Comparison of ENCODE assay signal across 8 cellular contexts in genomic region chr13:46211521-46212351, GRCh38. TPM values are rescaled to one million over a fixed set of nuclear protein-coding genes. Genes with fewer than 3 reads are reported as not detected.
A peak's percentile ranks its signal among the peaks of the same experiment; 100 is the strongest.
DNase-seq lines count a peak whose midpoint lies in the region; ATAC-seq and TF ChIP-seq lines count a peak whose summit lies in the region.

Gene LRRC63, plus strand, starts transcription at chr13:46211928. Its CDS starts 1,107 bp downstream, at chr13:46213035.

- peaks cover 7% of the 10 kb centered on the region for H3K9me3 Mint-ChIP-seq in activated CD4-positive, alpha-beta memory T cell treated with anti-CD3 and anti-CD28 coated beads, Interleukin-2, amount 10 ng/mL, durations not matched to agents 7 days and 5 days
- H3K9me3 Mint-ChIP-seq in memory B cell, result peaks cover 4% of the 10 kb centered on the region

- H3K4me1 Mint-ChIP-seq in activated CD4-positive, alpha-beta memory T cell treated with anti-CD3 and anti-CD28 coated beads, Interleukin-2, amount 10 ng/mL, durations not matched to agents 7 days and 5 days, result peaks cover 33% of the 10 kb centered on the region
- H3K4me1 Mint-ChIP-seq in memory B cell, result peaks cover 9% of the 10 kb centered on the region

- ATAC-seq in GM18520 (IDR thresholded peaks at IDR 0.05; ENCODE audit: unreplicated experiment) (peak; percentile 88), HG03039 (IDR thresholded peaks at IDR 0.05; ENCODE audit: unreplicated experiment) (peak; percentile 95), memory B cell (ENCODE audit: low read depth) (peak; percentile 96)

- peak within 1 kb of the TSS; percentile 93 for H3K4me3 Mint-ChIP-seq in activated CD4-positive, alpha-beta memory T cell treated with anti-CD3 and anti-CD28 coated beads, Interleukin-2, amount 10 ng/mL, durations not matched to agents 7 days and 5 days
- H3K4me3 Mint-ChIP-seq in memory B cell, result peak within 1 kb of the TSS; percentile 93

- CTCF ChIA-PET in AG04449 (lab: Yijun Ruan, JAX), result interaction anchor here (1.0 kb wide), 1 partner anchor 51 kb away, joined by 4 read pairs; no protein-coding TSS in a partner anchor
- CTCF ChIA-PET in activated CD4-positive, alpha-beta memory T cell treated with anti-CD3 and anti-CD28 coated beads, Interleukin-2, amount 10 ng/mL, durations not matched to agents 7 days and 5 days (lab: Charles Lee), result interaction anchor here (0.9 to 2.0 kb wide), 8 partner anchors 9 to 110 kb away, joined by 3 to 8 read pairs (median 6); no protein-coding TSS in a partner anchor

- peaks cover 9% of the 10 kb centered on the region for H3K36me3 Mint-ChIP-seq in activated CD4-positive, alpha-beta memory T cell treated with anti-CD3 and anti-CD28 coated beads, Interleukin-2, amount 10 ng/mL, durations not matched to agents 7 days and 5 days (ENCODE audit: low read depth)
- no peaks in the 10 kb centered on the region for H3K36me3 Mint-ChIP-seq in memory B cell

- H3K27ac Mint-ChIP-seq in activated CD4-positive, alpha-beta memory T cell treated with anti-CD3 and anti-CD28 coated beads, Interleukin-2, amount 10 ng/mL, durations not matched to agents 7 days and 5 days, result peak within 1 kb of the TSS; percentile 87
- H3K27ac Mint-ChIP-seq in memory B cell, result peak within 1 kb of the TSS; percentile 87

- no peak for TF ChIP-seq CTCF in AG04449 (IDR thresholded peaks at IDR 0.05; ENCODE audit: insufficient read depth, low read length, missing control alignments)

- DNase-seq in AG04449 (ENCODE audit: low read depth, low spot score) (no peak), NCI-H460 (ENCODE audit: extremely low read depth, low read depth) (peak; percentile 87), memory B cell (ENCODE audit: low spot score in 2 of 2) (peak; percentile 55 to 60)
- peak; percentile 89 for DNase-seq in activated CD4-positive, alpha-beta memory T cell treated with anti-CD3 and anti-CD28 coated beads, Interleukin-2, amount 10 ng/mL, durations not matched to agents 7 days and 5 days
- DNase-seq in effector CD8-positive, alpha-beta T cell (lab: John Stamatoyannopoulos, UW), result peak; percentile 72
- peak; percentile 76 for DNase-seq in stimulated activated CD8-positive, alpha-beta memory T cell treated with anti-CD3 and anti-CD28 coated beads, Interleukin-12 subunit alpha, Interleukin-12 subunit beta, amount 100 ng/mL, for 24 hours (ENCODE audit: extremely low read depth)

- H3K4me3 ChIP-seq in AG04449 (ENCODE audit: low read depth, low read length), result peak within 1 kb of the TSS; percentile 56

- POLR2A ChIA-PET in AG04449 (lab: Yijun Ruan, JAX), result no interaction called here
- POLR2A ChIA-PET in activated CD4-positive, alpha-beta memory T cell treated with anti-CD3 and anti-CD28 coated beads, Interleukin-2, amount 10 ng/mL, durations not matched to agents 7 days and 5 days (lab: Charles Lee), result interaction anchor here (0.9 to 2.3 kb wide), 11 partner anchors 10 to 159 kb away, joined by 3 to 23 read pairs (median 7); partner anchors contain the start of genes LCP1 and ZC3H13

- H3K27me3 Mint-ChIP-seq in activated CD4-positive, alpha-beta memory T cell treated with anti-CD3 and anti-CD28 coated beads, Interleukin-2, amount 10 ng/mL, durations not matched to agents 7 days and 5 days, result no peaks in the 10 kb centered on the region
- peaks cover 4% of the 10 kb centered on the region for H3K27me3 Mint-ChIP-seq in memory B cell

RNA-seq across cellular contexts. Expression of gene LRRC63, which starts in this region (rescaled TPM):
- 23.2 and 25.2 TPM in 2 replicates for total RNA-seq in NCI-H460 (2014; rRNA removed; shearing (Covaris generic))
- polyA plus RNA-seq in NCI-H460 (2014; cell fraction: nucleus; rRNA removed), result 7.5 and 7.7 TPM in 2 replicates
- 1 to 10 TPM in 1 of 2 experiments, under 1 TPM in 1; 0.83 to 1.1 TPM for total RNA-seq in activated CD4-positive, alpha-beta memory T cell treated with anti-CD3 and anti-CD28 coated beads, Interleukin-2, amount 10 ng/mL, durations not matched to agents 7 days and 5 days

Comparison
In these comparisons a context has a peak if more than half of its experiments do, and no peak if none do; other contexts are left out.
1. RNA of gene LRRC63 (total RNA-seq): 23.2 to 25.2 TPM in NCI-H460; 0.83 to 1.1 TPM in activated CD4-positive, alpha-beta memory T cell treated with anti-CD3 and anti-CD28 coated beads, Interleukin-2, amount 10 ng/mL, durations not matched to agents 7 days and 5 days; every median in the first group is over 10 times any median in the second.
2. Peak in every context shown above with its lines, with median percentiles within 50 percentile points of each other: ATAC-seq.